Comparison of ENCODE assay signal across 14 cellular contexts in the genomic region with DNA sequence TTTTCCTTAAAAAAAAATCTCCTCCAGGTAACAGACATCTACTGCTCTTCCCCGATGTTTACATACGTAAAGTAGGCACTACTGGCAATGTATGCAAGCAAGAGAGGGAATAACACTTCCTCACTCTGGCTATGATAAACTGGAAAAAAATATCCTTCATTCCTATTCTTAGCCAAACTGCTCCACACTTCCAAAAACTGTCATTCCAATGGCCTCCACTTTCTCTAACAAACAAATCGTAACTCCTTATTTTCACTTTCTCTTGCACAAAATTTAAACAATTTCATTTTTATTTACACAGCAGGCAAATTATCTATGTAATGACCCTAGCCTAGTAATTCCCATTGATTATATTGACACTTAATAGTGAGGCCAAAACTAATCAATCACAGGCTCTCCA.
DNase-seq lines count a peak whose midpoint lies in the region; ATAC-seq and TF ChIP-seq lines count a peak whose summit lies in the region.
"Had no signal": no experiment of that assay in that cellular context is flagged by ENCODE, and none has a peak within 500 bp of the region (broad histone marks: within the 10 kb centered on the region; RNA-seq: fewer than 3 reads in every experiment).

No MANE protein-coding gene starts in this region.

- H3K36me3 Mint-ChIP-seq in Caco-2 (ENCODE audit: insufficient read depth, unreplicated experiment) = no peaks in the 10 kb centered on the region
- H3K36me3 Mint-ChIP-seq in glutamatergic neuron (ENCODE audit: unreplicated experiment) = no peaks in the 10 kb centered on the region

- H3K9me3 ChIP-seq in Caco-2 (no peaks in the 10 kb centered on the region), adipocyte (ENCODE audit: control insufficient read depth, low read length) (no peaks in the 10 kb centered on the region), skeletal muscle satellite cell (replicated peaks; ENCODE audit: low read length) (no peaks in the 10 kb centered on the region)

- H3K4me2 ChIP-seq in skeletal muscle satellite cell (ENCODE audit: low read length) = peak overlapping the region; percentile 89

- CTCF ChIA-PET in Caco-2 (lab: Charles Lee) = no interaction called here

- H3K27me3 Mint-ChIP-seq in Caco-2 (ENCODE audit: insufficient read depth, unreplicated experiment) = no peaks in the 10 kb centered on the region
- H3K27me3 Mint-ChIP-seq in glutamatergic neuron (ENCODE audit: unreplicated experiment) = peaks cover 3% of the 10 kb centered on the region
- H3K27me3 Mint-ChIP-seq: B cell had no signal

- H3K9me3 Mint-ChIP-seq in Caco-2 (ENCODE audit: unreplicated experiment) (no peaks in the 10 kb centered on the region), glutamatergic neuron (ENCODE audit: unreplicated experiment) (peaks cover 3% of the 10 kb centered on the region)

- H3K9ac ChIP-seq in adipocyte (ENCODE audit: low read length) (peak overlapping the region; percentile 84), skeletal muscle satellite cell (ENCODE audit: low read depth, low read length) (peak overlapping the region; percentile 73)

- H3K27me3 ChIP-seq in Caco-2 (replicated peaks; ENCODE audit: control insufficient read depth, insufficient read depth, low read length) = no peaks in the 10 kb centered on the region
- H3K27me3 ChIP-seq in adipocyte (replicated peaks; ENCODE audit: control insufficient read depth, insufficient read depth, low read length) = no peaks in the 10 kb centered on the region
- no peaks in the 10 kb centered on the region for H3K27me3 ChIP-seq in skeletal muscle satellite cell (ENCODE audit: control insufficient read depth, insufficient read depth, low read length)
- H3K27me3 ChIP-seq in H7 (ENCODE audit: control insufficient read depth, insufficient read depth, low read length) = no peaks in the 10 kb centered on the region

- no peak overlapping the region for H3K4me3 ChIP-seq in Caco-2 (ENCODE audit: low read depth, low read length)
- peak overlapping the region; percentile 82 for H3K4me3 ChIP-seq in adipocyte (ENCODE audit: low read length)
- peak overlapping the region; percentile 68 for H3K4me3 ChIP-seq in skeletal muscle satellite cell (ENCODE audit: low read length)
- no peak overlapping the region for H3K4me3 ChIP-seq in H7 (ENCODE audit: insufficient read depth, low read depth, low read length)

- H3K36me3 ChIP-seq in Caco-2 (ENCODE audit: control insufficient read depth, insufficient read depth, low read length) = no peaks in the 10 kb centered on the region
- no peaks in the 10 kb centered on the region for H3K36me3 ChIP-seq in adipocyte (ENCODE audit: control insufficient read depth, insufficient read depth, low read length, severe bottlenecking)
- no peaks in the 10 kb centered on the region for H3K36me3 ChIP-seq in skeletal muscle satellite cell (ENCODE audit: insufficient read depth, low read length)
- no peaks in the 10 kb centered on the region for H3K36me3 ChIP-seq in H7 (replicated peaks; ENCODE audit: control insufficient read depth, insufficient read depth, low read length)

- H3K4me3 Mint-ChIP-seq in Caco-2 (ENCODE audit: unreplicated experiment) (no peak overlapping the region), glutamatergic neuron (ENCODE audit: unreplicated experiment) (peak overlapping the region; percentile 10)
- H3K4me3 Mint-ChIP-seq: B cell had no signal

- TF ChIP-seq CTCF in Caco-2 (IDR thresholded peaks at IDR 0.05; ENCODE audit: insufficient read depth in 1 of 2, low read depth in 1 of 2, low read length in 1 of 2, severe bottlenecking in 1 of 2, unreplicated experiment in 1 of 2) = no peak
- TF ChIP-seq CTCF in glutamatergic neuron (IDR thresholded peaks at IDR 0.05; ENCODE audit: partially characterized antibody, unreplicated experiment) = no peak

- DNase-seq in Caco-2 (no peak), adipocyte (ENCODE audit: low read depth) (no peak), glutamatergic neuron (no peak), NCI-H2171 (lab: John Stamatoyannopoulos, UW) (no peak), Ammon's horn (ENCODE audit: low spot score) (no peak), H7 (no peak)
- DNase-seq: activated naive CD4-positive, alpha-beta T cell treated with anti-CD3 and anti-CD28 coated beads, Interleukin-2, amount 50 U/mL, for 16 hours; EL; MM.1S; NCI-H345 had no signal

- H3K4me1 Mint-ChIP-seq in Caco-2 (ENCODE audit: low read depth, unreplicated experiment) (peaks cover 13% of the 10 kb centered on the region), glutamatergic neuron (ENCODE audit: low read depth, unreplicated experiment) (peaks cover 56% of the 10 kb centered on the region)

- H3K27ac Mint-ChIP-seq in Caco-2 (ENCODE audit: unreplicated experiment) (peak overlapping the region; percentile 33), glutamatergic neuron (ENCODE audit: unreplicated experiment) (no peak overlapping the region)
- H3K27ac Mint-ChIP-seq: B cell had no signal

- H3K4me1 ChIP-seq in Caco-2 (peaks cover 5% of the 10 kb centered on the region; the same call in 1 of the 2 replicates), adipocyte (ENCODE audit: control insufficient read depth, insufficient read depth, low read length) (peaks cover 49% of the 10 kb centered on the region), skeletal muscle satellite cell (ENCODE audit: control insufficient read depth, insufficient read depth, low read length) (peaks cover 76% of the 10 kb centered on the region)

- POLR2A ChIA-PET in Caco-2 (lab: Charles Lee) = no interaction called here

- no TSS peak for BruUV-seq in Caco-2 (replicated peaks; lab: Mats Ljungman, UMichigan)

- ATAC-seq in GM19463 (IDR thresholded peaks at IDR 0.05; ENCODE audit: unreplicated experiment) = no peak
- ATAC-seq: sciatic nerve had no signal

- intact Hi-C loops in Caco-2 (cut with micrococcal nuclease; ENCODE audit: unreplicated experiment) = loop anchor here (10.0 kb wide), 2 partner anchors 91 to 169 kb away; no protein-coding TSS in a partner anchor

Comparison
In these comparisons a context has a peak if more than half of its experiments do, and no peak if none do; other contexts are left out.
1. H3K4me3 ChIP-seq: peak in adipocyte (single experiment) and skeletal muscle satellite cell (single experiment); none in Caco-2 (single experiment) and H7 (single experiment).